In genomic region chr3:193843447-193844301, GRCh38 we compare ENCODE assay signal across 1 cellular context.
TF ChIP-seq lines count a peak whose summit lies in the region.

No MANE protein-coding gene starts in this region.

TF ChIP-seq in HepG2, 621 proteins besides CTCF, POLR2A, EP300 and RAD21 (continued from another document and continues in another):
- TF ChIP-seq PBX2 (CRISPR knock-in tag; IDR thresholded peaks at IDR 0.05) = no peak
- no peak for TF ChIP-seq FOXA1 (IDR thresholded peaks at IDR 0.05)
- no peak; the same call in 1 of the 2 replicates for TF ChIP-seq FOXA1 (CRISPR knock-in tag; IDR thresholded peaks at IDR 0.05)
- no peak for TF ChIP-seq ZBTB3 (CRISPR knock-in tag; IDR thresholded peaks at IDR 0.05; ENCODE audit: borderline replicate concordance, low read depth)
- TF ChIP-seq, protein P1, sequence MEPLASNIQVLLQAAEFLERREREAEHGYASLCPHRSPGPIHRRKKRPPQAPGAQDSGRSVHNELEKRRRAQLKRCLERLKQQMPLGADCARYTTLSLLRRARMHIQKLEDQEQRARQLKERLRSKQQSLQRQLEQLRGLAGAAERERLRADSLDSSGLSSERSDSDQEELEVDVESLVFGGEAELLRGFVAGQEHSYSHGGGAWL (CRISPR knock-in tag; IDR thresholded peaks at IDR 0.05) = no peak
- no peak for TF ChIP-seq YEATS2 (CRISPR knock-in tag; IDR thresholded peaks at IDR 0.05; ENCODE audit: borderline replicate concordance)
- no peak for TF ChIP-seq ZNF792 (CRISPR knock-in tag; IDR thresholded peaks at IDR 0.05)
- TF ChIP-seq SAP130 (CRISPR knock-in tag; IDR thresholded peaks at IDR 0.05; ENCODE audit: low read depth) = peak; percentile 20; the same call in 1 of the 2 replicates
- no peak for TF ChIP-seq PPARG (CRISPR knock-in tag; conservative IDR thresholded peaks at IDR 0.05)
- no peak for TF ChIP-seq IRF1 (CRISPR knock-in tag; IDR thresholded peaks at IDR 0.05; ENCODE audit: low read depth)
- TF ChIP-seq, protein P2, sequence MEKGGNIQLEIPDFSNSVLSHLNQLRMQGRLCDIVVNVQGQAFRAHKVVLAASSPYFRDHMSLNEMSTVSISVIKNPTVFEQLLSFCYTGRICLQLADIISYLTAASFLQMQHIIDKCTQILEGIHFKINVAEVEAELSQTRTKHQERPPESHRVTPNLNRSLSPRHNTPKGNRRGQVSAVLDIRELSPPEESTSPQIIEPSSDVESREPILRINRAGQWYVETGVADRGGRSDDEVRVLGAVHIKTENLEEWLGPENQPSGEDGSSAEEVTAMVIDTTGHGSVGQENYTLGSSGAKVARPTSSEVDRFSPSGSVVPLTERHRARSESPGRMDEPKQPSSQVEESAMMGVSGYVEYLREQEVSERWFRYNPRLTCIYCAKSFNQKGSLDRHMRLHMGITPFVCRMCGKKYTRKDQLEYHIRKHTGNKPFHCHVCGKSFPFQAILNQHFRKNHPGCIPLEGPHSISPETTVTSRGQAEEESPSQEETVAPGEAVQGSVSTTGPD (CRISPR knock-in tag; IDR thresholded peaks at IDR 0.05) = 0 out of 2 replicates have a peak, but pooled peaks have one; percentile 68
- no peak for TF ChIP-seq ZNF724P (CRISPR knock-in tag; IDR thresholded peaks at IDR 0.05; ENCODE audit: borderline replicate concordance)
- TF ChIP-seq NFKBIZ (CRISPR knock-in tag; IDR thresholded peaks at IDR 0.05) = no peak
- TF ChIP-seq, protein P3, sequence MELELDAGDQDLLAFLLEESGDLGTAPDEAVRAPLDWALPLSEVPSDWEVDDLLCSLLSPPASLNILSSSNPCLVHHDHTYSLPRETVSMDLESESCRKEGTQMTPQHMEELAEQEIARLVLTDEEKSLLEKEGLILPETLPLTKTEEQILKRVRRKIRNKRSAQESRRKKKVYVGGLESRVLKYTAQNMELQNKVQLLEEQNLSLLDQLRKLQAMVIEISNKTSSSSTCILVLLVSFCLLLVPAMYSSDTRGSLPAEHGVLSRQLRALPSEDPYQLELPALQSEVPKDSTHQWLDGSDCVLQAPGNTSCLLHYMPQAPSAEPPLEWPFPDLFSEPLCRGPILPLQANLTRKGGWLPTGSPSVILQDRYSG (CRISPR knock-in tag; IDR thresholded peaks at IDR 0.05) = no peak
- no peak for TF ChIP-seq ZNF235 (CRISPR knock-in tag; IDR thresholded peaks at IDR 0.05; ENCODE audit: borderline replicate concordance)
- peak; percentile 21; the same call in 1 of the 2 replicates for TF ChIP-seq ZNF878 (CRISPR knock-in tag; IDR thresholded peaks at IDR 0.05)
- TF ChIP-seq, protein P4, sequence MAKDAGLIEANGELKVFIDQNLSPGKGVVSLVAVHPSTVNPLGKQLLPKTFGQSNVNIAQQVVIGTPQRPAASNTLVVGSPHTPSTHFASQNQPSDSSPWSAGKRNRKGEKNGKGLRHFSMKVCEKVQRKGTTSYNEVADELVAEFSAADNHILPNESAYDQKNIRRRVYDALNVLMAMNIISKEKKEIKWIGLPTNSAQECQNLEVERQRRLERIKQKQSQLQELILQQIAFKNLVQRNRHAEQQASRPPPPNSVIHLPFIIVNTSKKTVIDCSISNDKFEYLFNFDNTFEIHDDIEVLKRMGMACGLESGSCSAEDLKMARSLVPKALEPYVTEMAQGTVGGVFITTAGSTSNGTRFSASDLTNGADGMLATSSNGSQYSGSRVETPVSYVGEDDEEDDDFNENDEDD (CRISPR knock-in tag; IDR thresholded peaks at IDR 0.05; ENCODE audit: borderline replicate concordance) = no peak
- TF ChIP-seq ZBTB20 (CRISPR knock-in tag; IDR thresholded peaks at IDR 0.05; ENCODE audit: borderline replicate concordance, low read depth) = no peak
- no peak for TF ChIP-seq AFF4 (CRISPR knock-in tag; IDR thresholded peaks at IDR 0.05)
- no peak for TF ChIP-seq PAWR (CRISPR knock-in tag; IDR thresholded peaks at IDR 0.05; ENCODE audit: borderline replicate concordance)
- TF ChIP-seq, protein P5, sequence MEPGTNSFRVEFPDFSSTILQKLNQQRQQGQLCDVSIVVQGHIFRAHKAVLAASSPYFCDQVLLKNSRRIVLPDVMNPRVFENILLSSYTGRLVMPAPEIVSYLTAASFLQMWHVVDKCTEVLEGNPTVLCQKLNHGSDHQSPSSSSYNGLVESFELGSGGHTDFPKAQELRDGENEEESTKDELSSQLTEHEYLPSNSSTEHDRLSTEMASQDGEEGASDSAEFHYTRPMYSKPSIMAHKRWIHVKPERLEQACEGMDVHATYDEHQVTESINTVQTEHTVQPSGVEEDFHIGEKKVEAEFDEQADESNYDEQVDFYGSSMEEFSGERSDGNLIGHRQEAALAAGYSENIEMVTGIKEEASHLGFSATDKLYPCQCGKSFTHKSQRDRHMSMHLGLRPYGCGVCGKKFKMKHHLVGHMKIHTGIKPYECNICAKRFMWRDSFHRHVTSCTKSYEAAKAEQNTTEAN (CRISPR knock-in tag; conservative IDR thresholded peaks at IDR 0.05) = 0 out of 2 replicates have a peak, but pooled peaks have one; percentile 34
- no peak for TF ChIP-seq ZNF253 (CRISPR knock-in tag; IDR thresholded peaks at IDR 0.05; ENCODE audit: borderline replicate concordance)
- TF ChIP-seq ZNF317 (CRISPR knock-in tag; IDR thresholded peaks at IDR 0.05) = no peak
- TF ChIP-seq ZNF335 (CRISPR knock-in tag; IDR thresholded peaks at IDR 0.05) = no peak
- no peak for TF ChIP-seq HNRNPL (IDR thresholded peaks at IDR 0.05; ENCODE audit: low read depth, low read length)
- TF ChIP-seq, protein P6, sequence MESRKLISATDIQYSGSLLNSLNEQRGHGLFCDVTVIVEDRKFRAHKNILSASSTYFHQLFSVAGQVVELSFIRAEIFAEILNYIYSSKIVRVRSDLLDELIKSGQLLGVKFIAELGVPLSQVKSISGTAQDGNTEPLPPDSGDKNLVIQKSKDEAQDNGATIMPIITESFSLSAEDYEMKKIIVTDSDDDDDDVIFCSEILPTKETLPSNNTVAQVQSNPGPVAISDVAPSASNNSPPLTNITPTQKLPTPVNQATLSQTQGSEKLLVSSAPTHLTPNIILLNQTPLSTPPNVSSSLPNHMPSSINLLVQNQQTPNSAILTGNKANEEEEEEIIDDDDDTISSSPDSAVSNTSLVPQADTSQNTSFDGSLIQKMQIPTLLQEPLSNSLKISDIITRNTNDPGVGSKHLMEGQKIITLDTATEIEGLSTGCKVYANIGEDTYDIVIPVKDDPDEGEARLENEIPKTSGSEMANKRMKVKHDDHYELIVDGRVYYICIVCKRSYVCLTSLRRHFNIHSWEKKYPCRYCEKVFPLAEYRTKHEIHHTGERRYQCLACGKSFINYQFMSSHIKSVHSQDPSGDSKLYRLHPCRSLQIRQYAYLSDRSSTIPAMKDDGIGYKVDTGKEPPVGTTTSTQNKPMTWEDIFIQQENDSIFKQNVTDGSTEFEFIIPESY (CRISPR knock-in tag; IDR thresholded peaks at IDR 0.05) = no peak
- TF ChIP-seq ZNF543 (CRISPR knock-in tag; IDR thresholded peaks at IDR 0.05) = no peak
- no peak for TF ChIP-seq WIZ (CRISPR knock-in tag; IDR thresholded peaks at IDR 0.05)
- no peak for TF ChIP-seq ZNF678 (CRISPR knock-in tag; IDR thresholded peaks at IDR 0.05)
- no peak for TF ChIP-seq ZNF275 (CRISPR knock-in tag; IDR thresholded peaks at IDR 0.05; ENCODE audit: borderline replicate concordance)
- TF ChIP-seq ZNF451 (CRISPR knock-in tag; IDR thresholded peaks at IDR 0.05) = no peak
- TF ChIP-seq ZNF263 (CRISPR knock-in tag; IDR thresholded peaks at IDR 0.05) = no peak
- TF ChIP-seq MTF1 (CRISPR knock-in tag; IDR thresholded peaks at IDR 0.05) = no peak
- no peak for TF ChIP-seq ZNF432 (CRISPR knock-in tag; IDR thresholded peaks at IDR 0.05; ENCODE audit: borderline replicate concordance)
- no peak for TF ChIP-seq ZNF720 (CRISPR knock-in tag; IDR thresholded peaks at IDR 0.05)
- TF ChIP-seq BCL6 (CRISPR knock-in tag; IDR thresholded peaks at IDR 0.05) = no peak
- TF ChIP-seq ZNF121 (CRISPR knock-in tag; IDR thresholded peaks at IDR 0.05) = no peak
- no peak for TF ChIP-seq ZNF891 (CRISPR knock-in tag; IDR thresholded peaks at IDR 0.05)
- TF ChIP-seq, protein P7, sequence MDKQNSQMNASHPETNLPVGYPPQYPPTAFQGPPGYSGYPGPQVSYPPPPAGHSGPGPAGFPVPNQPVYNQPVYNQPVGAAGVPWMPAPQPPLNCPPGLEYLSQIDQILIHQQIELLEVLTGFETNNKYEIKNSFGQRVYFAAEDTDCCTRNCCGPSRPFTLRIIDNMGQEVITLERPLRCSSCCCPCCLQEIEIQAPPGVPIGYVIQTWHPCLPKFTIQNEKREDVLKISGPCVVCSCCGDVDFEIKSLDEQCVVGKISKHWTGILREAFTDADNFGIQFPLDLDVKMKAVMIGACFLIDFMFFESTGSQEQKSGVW (CRISPR knock-in tag; IDR thresholded peaks at IDR 0.05; ENCODE audit: borderline replicate concordance) = no peak
- peak; percentile 23; the same call in 1 of the 2 replicates for TF ChIP-seq ZGPAT (CRISPR knock-in tag; IDR thresholded peaks at IDR 0.05)
- TF ChIP-seq BORCS8-MEF2B (CRISPR knock-in tag; IDR thresholded peaks at IDR 0.05) = no peak
- TF ChIP-seq MAX (IDR thresholded peaks at IDR 0.05) = no peak
- no peak for TF ChIP-seq TP53 (CRISPR knock-in tag; conservative IDR thresholded peaks at IDR 0.05)
- TF ChIP-seq, protein P8, sequence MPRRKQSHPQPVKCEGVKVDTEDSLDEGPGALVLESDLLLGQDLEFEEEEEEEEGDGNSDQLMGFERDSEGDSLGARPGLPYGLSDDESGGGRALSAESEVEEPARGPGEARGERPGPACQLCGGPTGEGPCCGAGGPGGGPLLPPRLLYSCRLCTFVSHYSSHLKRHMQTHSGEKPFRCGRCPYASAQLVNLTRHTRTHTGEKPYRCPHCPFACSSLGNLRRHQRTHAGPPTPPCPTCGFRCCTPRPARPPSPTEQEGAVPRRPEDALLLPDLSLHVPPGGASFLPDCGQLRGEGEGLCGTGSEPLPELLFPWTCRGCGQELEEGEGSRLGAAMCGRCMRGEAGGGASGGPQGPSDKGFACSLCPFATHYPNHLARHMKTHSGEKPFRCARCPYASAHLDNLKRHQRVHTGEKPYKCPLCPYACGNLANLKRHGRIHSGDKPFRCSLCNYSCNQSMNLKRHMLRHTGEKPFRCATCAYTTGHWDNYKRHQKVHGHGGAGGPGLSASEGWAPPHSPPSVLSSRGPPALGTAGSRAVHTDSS (CRISPR knock-in tag; conservative IDR thresholded peaks at IDR 0.05) = no peak
